In the genomic region with DNA sequence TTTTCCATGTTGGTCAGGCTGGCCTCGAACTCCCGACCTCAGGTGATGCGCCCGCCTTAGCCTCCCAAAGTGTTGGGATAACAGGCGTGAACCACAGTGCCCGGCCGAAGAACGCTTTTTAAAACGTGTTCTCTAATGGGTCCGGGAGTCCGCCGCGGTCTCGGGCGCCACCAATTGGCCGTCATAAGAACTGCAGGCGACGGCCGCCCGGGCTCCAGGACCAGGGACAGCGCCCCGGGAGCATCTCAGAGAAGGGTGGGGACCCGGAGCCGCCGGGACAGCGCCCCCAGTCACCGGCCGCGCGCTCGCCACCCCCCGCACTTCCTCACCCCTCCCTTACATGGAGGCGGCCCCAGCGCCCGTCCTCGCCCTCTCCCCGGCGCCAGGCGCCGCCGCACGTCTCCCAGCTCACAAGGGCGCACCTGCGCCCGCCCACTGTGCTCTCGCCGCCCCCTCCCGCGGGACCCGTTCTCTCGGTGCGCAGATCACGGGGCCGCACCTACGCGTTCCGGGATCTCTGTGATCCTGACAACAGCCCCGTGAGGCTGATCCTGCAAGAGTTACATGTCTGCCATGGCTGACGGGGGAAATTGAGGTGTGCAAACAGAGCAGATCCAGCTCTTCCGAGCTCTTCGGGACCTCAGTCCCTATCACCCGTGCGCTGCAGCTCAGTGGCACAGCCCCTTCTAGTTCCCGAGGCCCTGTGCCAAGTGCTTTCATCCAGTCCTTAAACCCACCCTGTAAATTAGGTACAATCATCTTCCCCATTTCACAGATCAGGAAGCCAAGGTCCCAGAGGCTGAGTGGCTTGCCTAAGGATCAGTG, we compare ENCODE assay signal across 1 cellular context.
TF ChIP-seq lines count a peak whose summit lies in the region.

No MANE protein-coding gene starts in this region.

TF ChIP-seq in HCT116, 20 proteins besides CTCF, POLR2A, EP300 and RAD21 (continued from another document):
- TF ChIP-seq, protein P1, sequence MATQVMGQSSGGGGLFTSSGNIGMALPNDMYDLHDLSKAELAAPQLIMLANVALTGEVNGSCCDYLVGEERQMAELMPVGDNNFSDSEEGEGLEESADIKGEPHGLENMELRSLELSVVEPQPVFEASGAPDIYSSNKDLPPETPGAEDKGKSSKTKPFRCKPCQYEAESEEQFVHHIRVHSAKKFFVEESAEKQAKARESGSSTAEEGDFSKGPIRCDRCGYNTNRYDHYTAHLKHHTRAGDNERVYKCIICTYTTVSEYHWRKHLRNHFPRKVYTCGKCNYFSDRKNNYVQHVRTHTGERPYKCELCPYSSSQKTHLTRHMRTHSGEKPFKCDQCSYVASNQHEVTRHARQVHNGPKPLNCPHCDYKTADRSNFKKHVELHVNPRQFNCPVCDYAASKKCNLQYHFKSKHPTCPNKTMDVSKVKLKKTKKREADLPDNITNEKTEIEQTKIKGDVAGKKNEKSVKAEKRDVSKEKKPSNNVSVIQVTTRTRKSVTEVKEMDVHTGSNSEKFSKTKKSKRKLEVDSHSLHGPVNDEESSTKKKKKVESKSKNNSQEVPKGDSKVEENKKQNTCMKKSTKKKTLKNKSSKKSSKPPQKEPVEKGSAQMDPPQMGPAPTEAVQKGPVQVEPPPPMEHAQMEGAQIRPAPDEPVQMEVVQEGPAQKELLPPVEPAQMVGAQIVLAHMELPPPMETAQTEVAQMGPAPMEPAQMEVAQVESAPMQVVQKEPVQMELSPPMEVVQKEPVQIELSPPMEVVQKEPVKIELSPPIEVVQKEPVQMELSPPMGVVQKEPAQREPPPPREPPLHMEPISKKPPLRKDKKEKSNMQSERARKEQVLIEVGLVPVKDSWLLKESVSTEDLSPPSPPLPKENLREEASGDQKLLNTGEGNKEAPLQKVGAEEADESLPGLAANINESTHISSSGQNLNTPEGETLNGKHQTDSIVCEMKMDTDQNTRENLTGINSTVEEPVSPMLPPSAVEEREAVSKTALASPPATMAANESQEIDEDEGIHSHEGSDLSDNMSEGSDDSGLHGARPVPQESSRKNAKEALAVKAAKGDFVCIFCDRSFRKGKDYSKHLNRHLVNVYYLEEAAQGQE (IDR thresholded peaks at IDR 0.05; ENCODE audit: low read depth), result peak; percentile 93
- TF ChIP-seq ELF1 (IDR thresholded peaks at IDR 0.05; ENCODE audit: borderline replicate concordance, low read depth), result no peak
- TF ChIP-seq EGR1 (IDR thresholded peaks at IDR 0.05; ENCODE audit: low read depth), result no peak
TF ChIP-seq in HCT116: peak in this region for 6.
